ENCODE assay signal across 12 cellular contexts in the genomic region with DNA sequence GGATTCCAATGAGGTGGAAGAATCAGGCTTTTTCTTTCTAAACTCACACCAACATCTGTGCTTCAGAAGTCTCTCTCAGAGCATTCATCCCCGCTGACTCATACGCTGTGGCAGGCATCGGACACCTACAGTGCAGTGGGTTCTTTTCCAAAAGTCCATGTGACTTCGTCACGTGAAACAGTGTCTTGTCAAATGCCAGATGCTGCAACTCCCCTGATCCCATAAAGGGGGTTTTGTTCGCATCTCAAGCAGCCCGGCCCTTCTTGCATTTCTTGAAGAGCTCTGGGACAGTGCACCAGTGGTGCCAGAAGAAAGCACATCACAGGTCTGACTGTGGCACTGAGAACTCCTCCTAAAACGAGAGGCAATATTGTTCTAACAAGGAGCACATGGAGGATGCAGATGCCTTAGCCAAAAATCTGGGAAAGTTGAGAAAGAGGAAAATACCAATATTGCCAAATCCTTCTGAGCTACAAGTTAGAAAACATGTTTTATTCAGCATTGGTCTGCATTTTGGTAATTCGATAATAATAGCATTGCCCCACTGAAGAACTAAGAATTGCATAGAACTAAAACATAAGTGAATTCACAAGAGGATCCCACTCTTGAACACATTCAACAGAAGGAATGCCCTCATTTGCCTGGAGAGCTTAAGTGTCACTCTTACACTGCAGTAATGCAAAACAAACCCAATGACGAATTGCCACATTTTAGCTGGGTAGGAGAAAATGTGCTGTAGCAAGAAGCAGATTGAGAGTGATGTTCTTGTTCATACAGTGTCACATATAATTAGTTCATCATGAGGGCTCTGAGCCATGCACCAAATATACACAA.
DNase-seq lines count a peak whose midpoint lies in the region; ATAC-seq, FAIRE-seq and TF ChIP-seq lines count a peak whose summit lies in the region.
"Had no signal": no experiment of that assay in that cellular context is flagged by ENCODE, and none has a peak within 500 bp of the region (broad histone marks: within the 10 kb centered on the region; RNA-seq: fewer than 3 reads in every experiment).

No MANE protein-coding gene starts in this region.

- H3K4me1 ChIP-seq in psoas muscle, result no peaks in the 10 kb centered on the region

- peak; percentile 63 to 85 (median 65) for ATAC-seq in psoas muscle

- TF ChIP-seq CTCF in fibroblast of mammary gland (conservative IDR thresholded peaks at IDR 0.05; ENCODE audit: control insufficient read depth, insufficient read depth, low read depth, low read length) (no peak), psoas muscle (IDR thresholded peaks at IDR 0.05) (no peak)

- no peak for FAIRE-seq in GM19239 (lab: Jason Lieb, UNC)
- FAIRE-seq in GM12891 (lab: Jason Lieb, UNC), result no peak
- FAIRE-seq: D721Med, islet of Langerhans had no signal

- in situ Hi-C loops in Caki2 (cut with HindIII; ENCODE audit: low pct_unique_long_range_greater_than_20kb, low sequenced_read_pairs), result no loop called here

- H3K27ac ChIP-seq in psoas muscle, result no peak overlapping the region

- WGBS in psoas muscle, 3 donors, result 35 to 54% (median 43%) methylated on average over 10 of the region's 10 CpGs

- DNase-seq in Caki2 (ENCODE audit: low read depth), result peak; percentile 37
- peak; percentile 43 for DNase-seq in NCI-H446 treated with DMSO at 0.1 percent for 48 hours (lab: John Stamatoyannopoulos, UW)
- peak; percentile 97 for DNase-seq in fibroblast of mammary gland (ENCODE audit: low read depth)
- DNase-seq in psoas muscle, result peak; percentile 60 to 80
- DNase-seq in erythroblast (lab: John Stamatoyannopoulos, UW), result no peak
- no peak for DNase-seq in GM19239 (ENCODE audit: insufficient read length, low spot score)
- DNase-seq in GM12891 (ENCODE audit: insufficient read length, low spot score), result no peak
- DNase-seq in DMS79 (lab: John Stamatoyannopoulos, UW), result no peak
- DNase-seq: activated CD8-positive, alpha-beta memory T cell treated with anti-CD3 and anti-CD28 coated beads, Interleukin-2, amount 50 U/mL, for 4 hours had no signal

- intact Hi-C loops in psoas muscle (cut with DNase I), result no loop called here

- no peaks in the 10 kb centered on the region for H3K36me3 ChIP-seq in psoas muscle (ENCODE audit: insufficient read depth in 1 of 2, low read depth in 1 of 2)

- H3K4me3 ChIP-seq in fibroblast of mammary gland (ENCODE audit: control insufficient read depth, low read depth, low read length) (no peak overlapping the region), psoas muscle (no peak overlapping the region)
- H3K4me3 ChIP-seq: dorsolateral prefrontal cortex had no signal

- H3K9me3 ChIP-seq in psoas muscle, result no peaks in the 10 kb centered on the region

- H3K27me3 ChIP-seq in psoas muscle (ENCODE audit: insufficient read depth in 3 of 3, low read length in 2 of 3), result no peaks in the 10 kb centered on the region

- TF ChIP-seq POLR2A in erythroblast (IDR thresholded peaks at IDR 0.05; ENCODE audit: low read length), result no peak
- TF ChIP-seq POLR2A in GM12891 (IDR thresholded peaks at IDR 0.05; ENCODE audit: low read depth, low read length), result no peak

TF ChIP-seq in GM12891, 5 proteins besides CTCF, POLR2A, EP300 and RAD21:
- TF ChIP-seq PAX5 (IDR thresholded peaks at IDR 0.05; ENCODE audit: insufficient read depth, low read length, severe bottlenecking) (no peak), SPI1 (IDR thresholded peaks at IDR 0.05; ENCODE audit: low read depth, low read length) (no peak), POU2F2 (IDR thresholded peaks at IDR 0.05; ENCODE audit: low read depth, low read length) (no peak), POLR2AphosphoS5 (IDR thresholded peaks at IDR 0.05; ENCODE audit: low read depth, low read length) (no peak), TAF1 (IDR thresholded peaks at IDR 0.05; ENCODE audit: low read depth, low read length) (no peak)

Comparison
In these comparisons a context has a peak if more than half of its experiments do, and no peak if none do; other contexts are left out.
1. DNase-seq: peak in Caki2 (single experiment), NCI-H446 treated with DMSO at 0.1 percent for 48 hours (single experiment), fibroblast of mammary gland (single experiment) and psoas muscle (2 of 2); none in erythroblast (0 of 2), GM19239 (single experiment), GM12891 (single experiment) and DMS79 (single experiment).